Comparison of ENCODE assay signal across 8 cellular contexts in genomic region chr9:136991993-136992818, GRCh38. TPM values are rescaled to one million over a fixed set of nuclear protein-coding genes. Genes with fewer than 3 reads are reported as not detected.
A peak's percentile ranks its signal among the peaks of the same experiment; 100 is the strongest.
DNase-seq lines count a peak whose midpoint lies in the region; ATAC-seq and TF ChIP-seq lines count a peak whose summit lies in the region.

Gene PAXX (plus strand): TSS chr9:136992422. CDS start chr9:136992444, 22 bp downstream.

- H3K27me3 ChIP-seq in Loucy (ENCODE audit: insufficient read depth, low read length, poor library complexity, severe bottlenecking) (no peaks in the 10 kb centered on the region), gastroesophageal sphincter (peaks cover 43% of the 10 kb centered on the region)

- H3K4me1 ChIP-seq in Loucy (ENCODE audit: insufficient read depth, low read length, poor library complexity, severe bottlenecking) (peaks cover 15% of the 10 kb centered on the region), gastroesophageal sphincter (peaks cover 0 to 53% (median 31%) of the 10 kb centered on the region in 3 donors)

- peak in 1 of 2 donors; percentile 19 for TF ChIP-seq POLR2A in gastroesophageal sphincter (IDR thresholded peaks at IDR 0.05)

- H4K20me1 ChIP-seq in Loucy (ENCODE audit: insufficient read depth, low read length, poor library complexity, severe bottlenecking): peaks cover 12% of the 10 kb centered on the region

- DNase-seq in GDM1 (lab: John Stamatoyannopoulos, UW): peak; percentile 82
- peak; percentile 75 for DNase-seq in H4 (ENCODE audit: low spot score)
- peak; percentile 85 for DNase-seq in SK-N-DZ (ENCODE audit: low spot score)
- peak; percentile 95 for DNase-seq in activated naive CD4-positive, alpha-beta T cell treated with Interleukin-2 at 50 U/mL for 16 hours
- peak; percentile 44 for DNase-seq in non-pigmented ciliary epithelial cell (ENCODE audit: low read depth)
- DNase-seq in substantia nigra (lab: John Stamatoyannopoulos, UW): peak; percentile 38 to 97 (median 87)

- H3K27ac ChIP-seq in gastroesophageal sphincter (peak within 1 kb of the TSS; percentile 43 to 96 (median 92)), substantia nigra (ENCODE audit: low read depth, low read length, poor library complexity, severe bottlenecking) (peak within 1 kb of the TSS; percentile 69)

- H2AFZ ChIP-seq in Loucy (ENCODE audit: low read length): peak within 1 kb of the TSS; percentile 88; the same call in 1 of the 2 replicates

- TF ChIP-seq EP300 in gastroesophageal sphincter (IDR thresholded peaks at IDR 0.05): no peak

- H3K79me2 ChIP-seq in Loucy (ENCODE audit: insufficient read depth, low read length): peaks cover 18% of the 10 kb centered on the region

- no peaks in the 10 kb centered on the region for H3K9me3 ChIP-seq in Loucy (ENCODE audit: insufficient read depth, low read depth, low read length)
- no peaks in the 10 kb centered on the region for H3K9me3 ChIP-seq in gastroesophageal sphincter

- H3K4me3 ChIP-seq in Loucy (ENCODE audit: low read length, poor library complexity, severe bottlenecking) (peak within 1 kb of the TSS; percentile 89), gastroesophageal sphincter (peak within 1 kb of the TSS; percentile 67 to 80)

- no peaks in the 10 kb centered on the region for H3K9me2 ChIP-seq in Loucy (replicated peaks; ENCODE audit: low read depth, low read length)

- H3K9ac ChIP-seq in Loucy (ENCODE audit: low read depth, low read length, poor library complexity, severe bottlenecking): peak within 1 kb of the TSS; percentile 85

- 0% methylated on average over 4 of the region's 92 CpGs; no CpG with 5 or more reads in 1 of the 2 donors for WGBS in gastroesophageal sphincter (ENCODE audit: low coverage in 1 of 2), 2 donors

- TF ChIP-seq CTCF in Loucy (conservative IDR thresholded peaks at IDR 0.05; ENCODE audit: low read length) (no peak), gastroesophageal sphincter (IDR thresholded peaks at IDR 0.05) (peak in 2 of 4 experiments; percentile 4 to 12)

- H3K36me3 ChIP-seq in Loucy (ENCODE audit: insufficient read depth, low read length) (no peaks in the 10 kb centered on the region), gastroesophageal sphincter (peaks cover 0 to 18% of the 10 kb centered on the region in 2 donors)

- peak within 1 kb of the TSS; percentile 92 for H3K4me2 ChIP-seq in Loucy (ENCODE audit: low read depth, low read length, poor library complexity, severe bottlenecking)

- ATAC-seq in gastroesophageal sphincter: peak; percentile 95

- H3F3A ChIP-seq in Loucy (ENCODE audit: low read depth): no peaks in the 10 kb centered on the region

RNA-seq across cellular contexts. Expression of gene PAXX, which starts in this region (rescaled TPM):
- 32.0 and 41.3 TPM in 2 replicates for total RNA-seq in H4 (2014; rRNA removed; shearing (Covaris generic))
- polyA plus RNA-seq in SK-N-DZ (2014; cell fraction: cytosol; rRNA removed): 126 and 129 TPM in 2 replicates
- polyA plus RNA-seq in SK-N-DZ (2014; cell fraction: nucleus; rRNA removed): 511 and 534 TPM in 2 replicates
- 10 to 100 TPM; 24.2 to 42.6 (median 36.1) TPM for total RNA-seq in gastroesophageal sphincter

Comparison
In these comparisons a context has a peak if more than half of its experiments do, and no peak if none do; other contexts are left out.
1. Peak in every context shown above with its lines: DNase-seq, ATAC-seq, H3K4me3 ChIP-seq and H3K27ac ChIP-seq.
2. DNase-seq: peak in every context shown above with its lines; median percentile 95 in activated naive CD4-positive, alpha-beta T cell treated with Interleukin-2 at 50 U/mL for 16 hours; 87 in substantia nigra; 85 in SK-N-DZ; 82 in GDM1; 75 in H4; 44 in non-pigmented ciliary epithelial cell.